ENCODE assay signal across 15 cellular contexts in genomic region chr3:107206945-107207344, GRCh38.
DNase-seq lines count a peak whose midpoint lies in the region; ATAC-seq and TF ChIP-seq lines count a peak whose summit lies in the region.
"Had no signal": no experiment of that assay in that cellular context is flagged by ENCODE, and none has a peak within 500 bp of the region (broad histone marks: within the 10 kb centered on the region; RNA-seq: fewer than 3 reads in every experiment).

No MANE protein-coding gene starts in this region.

- TF ChIP-seq CTCF in MCF 10A (IDR thresholded peaks at IDR 0.05; ENCODE audit: unreplicated experiment) (no peak), breast epithelium (IDR thresholded peaks at IDR 0.05) (no peak), hepatocyte (IDR thresholded peaks at IDR 0.05; ENCODE audit: poor library complexity) (no peak), sigmoid colon (IDR thresholded peaks at IDR 0.05) (no peak)

- H2AFZ ChIP-seq in hepatocyte = no peak overlapping the region

- POLR2A ChIA-PET in MCF 10A (lab: Yijun Ruan, JAX) = interaction anchor here (0.9 to 6.7 kb wide), 9 partner anchors 9 to 223 kb away, joined by 3 to 79 read pairs (median 10); no protein-coding TSS in a partner anchor
- POLR2A ChIA-PET in CD4-positive, alpha-beta memory T cell (lab: Charles Lee; ENCODE audit: partially characterized antibody) = no interaction called here

- no peaks in the 10 kb centered on the region for H4K20me1 ChIP-seq in hepatocyte (ENCODE audit: insufficient read depth, poor library complexity, severe bottlenecking)

- H3K27me3 Mint-ChIP-seq in MCF 10A (ENCODE audit: insufficient read depth, unreplicated experiment) = no peaks in the 10 kb centered on the region
- H3K27me3 Mint-ChIP-seq in CD4-positive, alpha-beta memory T cell = peaks cover 3 to 8% of the 10 kb centered on the region in 2 donors

- no peak overlapping the region for H3K4me2 ChIP-seq in hepatocyte

- peaks cover 43% of the 10 kb centered on the region for H3K4me1 Mint-ChIP-seq in MCF 10A (ENCODE audit: insufficient read depth, unreplicated experiment)
- no peaks in the 10 kb centered on the region for H3K4me1 Mint-ChIP-seq in CD4-positive, alpha-beta memory T cell
- H3K4me1 Mint-ChIP-seq: activated CD4-positive, alpha-beta T cell treated with anti-CD3 and anti-CD28 coated beads, Interleukin-2, amount 10 ng/mL, durations not matched to agents 24 days and 14 days; activated naive CD8-positive, alpha-beta T cell treated with anti-CD3 and anti-CD28 coated beads for 36 hours; CD4-positive, CD25-positive, alpha-beta regulatory T cell had no signal

- no peaks in the 10 kb centered on the region for H3K9me3 ChIP-seq in breast epithelium
- no peaks in the 10 kb centered on the region for H3K9me3 ChIP-seq in hepatocyte (ENCODE audit: low read depth)
- no peaks in the 10 kb centered on the region for H3K9me3 ChIP-seq in sigmoid colon
- no peaks in the 10 kb centered on the region for H3K9me3 ChIP-seq in CD4-positive, alpha-beta memory T cell (ENCODE audit: control insufficient read depth in 1 of 2, low read length in 2 of 2)
- H3K9me3 ChIP-seq: HAP-1 had no signal

- no peaks in the 10 kb centered on the region for H3K9me3 Mint-ChIP-seq in MCF 10A (ENCODE audit: unreplicated experiment)
- peaks cover 0 to 2% (median 0%) of the 10 kb centered on the region in 8 donors for H3K9me3 Mint-ChIP-seq in CD4-positive, alpha-beta memory T cell
- H3K9me3 Mint-ChIP-seq: activated CD4-positive, alpha-beta T cell treated with anti-CD3 and anti-CD28 coated beads, Interleukin-2, amount 10 ng/mL, durations not matched to agents 24 days and 14 days; activated naive CD8-positive, alpha-beta T cell treated with anti-CD3 and anti-CD28 coated beads for 36 hours; CD4-positive, CD25-positive, alpha-beta regulatory T cell had no signal

- H3K27me3 ChIP-seq in breast epithelium (no peaks in the 10 kb centered on the region), hepatocyte (no peaks in the 10 kb centered on the region), sigmoid colon (no peaks in the 10 kb centered on the region)
- H3K27me3 ChIP-seq in CD4-positive, alpha-beta memory T cell (ENCODE audit: insufficient read depth, low read length) = no peaks in the 10 kb centered on the region

- no peaks in the 10 kb centered on the region for H3K9me2 ChIP-seq in hepatocyte (replicated peaks; ENCODE audit: insufficient read depth)

- TF ChIP-seq POLR2A in breast epithelium (IDR thresholded peaks at IDR 0.05) = no peak
- no peak for TF ChIP-seq POLR2A in sigmoid colon (IDR thresholded peaks at IDR 0.05)

- peak overlapping the region in 1 of 2 donors; percentile 62 for H3K27ac ChIP-seq in breast epithelium
- peak overlapping the region; percentile 65 for H3K27ac ChIP-seq in hepatocyte
- peak overlapping the region; percentile 3 to 74 (median 64) for H3K27ac ChIP-seq in sigmoid colon
- H3K27ac ChIP-seq in CD4-positive, alpha-beta memory T cell (ENCODE audit: low read depth, low read length) = no peak overlapping the region

- intact Hi-C loops in MCF 10A (cut with micrococcal nuclease) (loop anchor here (1.0 to 10.0 kb wide), 5 partner anchors 28 to 318 kb away; partner anchors contain the start of gene BBX), breast epithelium (cut with DNase I; ENCODE audit: low total_unique reads) (no loop called here), sigmoid colon (cut with DNase I) (no loop called here)
- intact Hi-C loops in CD4-positive, alpha-beta memory T cell (cut with micrococcal nuclease) = no loop called here

- CTCF ChIA-PET in MCF 10A (lab: Yijun Ruan, JAX) = interaction anchor here (0.6 to 3.5 kb wide), 15 partner anchors 9 to 721 kb away, joined by 3 to 50 read pairs (median 7); no protein-coding TSS in a partner anchor
- CTCF ChIA-PET in CD4-positive, alpha-beta memory T cell (lab: Charles Lee; ENCODE audit: partially characterized antibody) = interaction anchor here (0.6 kb wide), 1 partner anchor 199 kb away, joined by 3 read pairs; no protein-coding TSS in a partner anchor

- ATAC-seq in HG03097 (IDR thresholded peaks at IDR 0.05; ENCODE audit: low FRiP score, unreplicated experiment) (no peak), GM18861 (IDR thresholded peaks at IDR 0.05; ENCODE audit: unreplicated experiment) (no peak)

- no peaks in the 10 kb centered on the region for H3K36me3 Mint-ChIP-seq in MCF 10A (ENCODE audit: insufficient read depth, unreplicated experiment)
- H3K36me3 Mint-ChIP-seq in CD4-positive, alpha-beta memory T cell = no peaks in the 10 kb centered on the region
- H3K36me3 Mint-ChIP-seq: activated naive CD8-positive, alpha-beta T cell treated with anti-CD3 and anti-CD28 coated beads for 36 hours; CD4-positive, CD25-positive, alpha-beta regulatory T cell had no signal

- TF ChIP-seq EP300 in sigmoid colon (IDR thresholded peaks at IDR 0.05) = no peak

- no TSS peak for BruUV-seq in MCF 10A (replicated peaks; lab: Mats Ljungman, UMichigan)

- no peak overlapping the region for H3K4me3 Mint-ChIP-seq in MCF 10A (ENCODE audit: unreplicated experiment)
- H3K4me3 Mint-ChIP-seq in CD4-positive, alpha-beta memory T cell = no peak overlapping the region
- H3K4me3 Mint-ChIP-seq: activated CD4-positive, alpha-beta T cell treated with anti-CD3 and anti-CD28 coated beads, Interleukin-2, amount 10 ng/mL, durations not matched to agents 24 days and 14 days; activated naive CD8-positive, alpha-beta T cell treated with anti-CD3 and anti-CD28 coated beads for 36 hours; CD4-positive, CD25-positive, alpha-beta regulatory T cell had no signal

- peaks cover 3 to 7% of the 10 kb centered on the region in 2 donors for H3K4me1 ChIP-seq in breast epithelium
- H3K4me1 ChIP-seq in hepatocyte (ENCODE audit: insufficient read depth) = peaks cover 10% of the 10 kb centered on the region
- H3K4me1 ChIP-seq in sigmoid colon = peaks cover 0 to 38% (median 26%) of the 10 kb centered on the region in 4 donors
- no peaks in the 10 kb centered on the region for H3K4me1 ChIP-seq in CD4-positive, alpha-beta memory T cell (ENCODE audit: insufficient read depth, low read length)

- H3K36me3 ChIP-seq in breast epithelium (no peaks in the 10 kb centered on the region), hepatocyte (replicated peaks; ENCODE audit: insufficient read depth, low read depth) (no peaks in the 10 kb centered on the region), sigmoid colon (no peaks in the 10 kb centered on the region)
- no peaks in the 10 kb centered on the region for H3K36me3 ChIP-seq in CD4-positive, alpha-beta memory T cell (ENCODE audit: insufficient read depth, low read length)
- H3K36me3 ChIP-seq: HAP-1 had no signal

- H3K4me3 ChIP-seq in breast epithelium (no peak overlapping the region), hepatocyte (no peak overlapping the region), sigmoid colon (no peak overlapping the region)
- H3K4me3 ChIP-seq in CD4-positive, alpha-beta memory T cell (ENCODE audit: low read length in 2 of 2) = no peak overlapping the region
- H3K4me3 ChIP-seq: HAP-1 had no signal

- H3K79me2 ChIP-seq in hepatocyte = no peaks in the 10 kb centered on the region

- H3K27ac Mint-ChIP-seq in MCF 10A (ENCODE audit: low read depth, unreplicated experiment) = peak overlapping the region; percentile 91
- peak overlapping the region in 1 of 7 donors; percentile 22 for H3K27ac Mint-ChIP-seq in CD4-positive, alpha-beta memory T cell
- H3K27ac Mint-ChIP-seq: activated CD4-positive, alpha-beta T cell treated with anti-CD3 and anti-CD28 coated beads, Interleukin-2, amount 10 ng/mL, durations not matched to agents 24 days and 14 days; activated naive CD8-positive, alpha-beta T cell treated with anti-CD3 and anti-CD28 coated beads for 36 hours; CD4-positive, CD25-positive, alpha-beta regulatory T cell had no signal

- DNase-seq in MCF 10A (ENCODE audit: unreplicated experiment) (no peak), breast epithelium (ENCODE audit: low spot score in 2 of 2) (no peak), hepatocyte (ENCODE audit: low spot score) (no peak), sigmoid colon (peak; percentile 59)
- DNase-seq in activated CD4-positive, alpha-beta T cell treated with anti-CD3 and anti-CD28 coated beads for 1 hour = no peak
- no peak for DNase-seq in CD4-positive, alpha-beta memory T cell
- DNase-seq: activated CD4-positive, alpha-beta T cell treated with anti-CD3 and anti-CD28 coated beads, Interleukin-2, amount 10 ng/mL, durations not matched to agents 24 days and 14 days; activated naive CD8-positive, alpha-beta T cell treated with anti-CD3 and anti-CD28 coated beads for 36 hours; activated T-cell treated with anti-CD3 and anti-CD28 coated beads, Interleukin-2, amount 50 U/mL, for 1 hour; CD4-positive, CD25-positive, alpha-beta regulatory T cell; SHP77 treated with DMSO at 0.1 percent for 48 hours; stimulated activated naive CD4-positive, alpha-beta T cell had no signal
